10 cellular contexts compared by ENCODE assay signal in the genomic region with DNA sequence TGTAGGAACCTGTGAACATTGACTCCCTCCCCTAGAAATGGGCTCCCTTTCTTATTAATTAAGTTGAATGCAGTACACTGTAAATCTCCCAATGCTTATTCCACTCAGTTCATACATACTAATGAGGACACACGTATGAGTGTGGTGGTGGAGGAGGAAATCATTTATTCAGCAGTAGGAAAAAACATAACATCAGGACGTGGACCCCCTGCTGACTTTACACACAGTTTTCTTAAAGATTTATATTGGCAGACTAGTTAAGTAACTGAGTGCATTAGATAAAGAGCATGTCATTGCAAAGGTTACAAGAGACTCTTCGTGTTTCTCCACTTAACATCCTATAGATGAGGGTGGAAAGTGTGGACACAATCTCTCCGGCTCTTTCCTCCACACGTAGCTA.
"Had no signal": no experiment of that assay in that cellular context is flagged by ENCODE, and none has a peak within 500 bp of the region (broad histone marks: within the 10 kb centered on the region; RNA-seq: fewer than 3 reads in every experiment).

No MANE protein-coding gene starts in this region.

- H3K4me3 Mint-ChIP-seq: HFFc6, IgD-negative memory B cell had no signal

- H3K36me3 Mint-ChIP-seq: IgD-negative memory B cell had no signal

- H3K9me3 ChIP-seq: HAP-1 had no signal

- H3K36me3 ChIP-seq: HAP-1 had no signal

- H3K27ac Mint-ChIP-seq: HFFc6, IgD-negative memory B cell had no signal

- ATAC-seq: HCT116, HepG2 had no signal

- DNase-seq: GM23248, GOT3, H7, HFFc6, KBM-7 had no signal

- H3K27ac ChIP-seq: GM23248, HL-60 had no signal

- H3K4me3 ChIP-seq: GM23248, HAP-1 had no signal

- FAIRE-seq: HepG2 had no signal
